ENCODE assay signal across 8 cellular contexts in genomic region chr7:55534262-55534915, GRCh38. TPM values are rescaled to one million over a fixed set of nuclear protein-coding genes. Genes with fewer than 3 reads are reported as not detected.
DNase-seq lines count a peak whose midpoint lies in the region; ATAC-seq, FAIRE-seq and TF ChIP-seq lines count a peak whose summit lies in the region.

No MANE protein-coding gene starts in this region.

- CTCF ChIA-PET in BJ (lab: Yijun Ruan, JAX) (interaction anchor here (0.7 to 1.1 kb wide), 2 partner anchors 21 to 63 kb away, joined by 3 read pairs; no protein-coding TSS in a partner anchor), K562 (lab: Yijun Ruan, JAX; ENCODE audit: low intra/inter-chr PET ratio) (no interaction called here)

- no peak overlapping the region for H3K27ac ChIP-seq in K562 (ENCODE audit: extremely low read depth, low read depth, low read length)

- H4K20me1 ChIP-seq in K562 (replicated peaks; ENCODE audit: control insufficient read depth, insufficient read depth, low read length) = peaks cover 18% of the 10 kb centered on the region

- peak; percentile 56 for ATAC-seq in GM19438 (IDR thresholded peaks at IDR 0.05; ENCODE audit: low read depth, unreplicated experiment)
- ATAC-seq in HG03460 (IDR thresholded peaks at IDR 0.05; ENCODE audit: unreplicated experiment) = peak; percentile 63
- ATAC-seq in K562 = peak; percentile 24; the same call in 2 of the 3 replicates

- H3K4me3 ChIP-seq in BJ (ENCODE audit: low read depth, low read length) = no peak overlapping the region
- no peak overlapping the region for H3K4me3 ChIP-seq in K562

- in situ Hi-C loops in K562 (cut with MboI) = no loop called here

- POLR2A ChIA-PET in BJ (lab: Charles Lee) (no interaction called here), K562 (lab: Yijun Ruan, JAX) (interaction anchor here (0.7 to 1.1 kb wide), 2 partner anchors 17 to 24 kb away, joined by 4 read pairs; no protein-coding TSS in a partner anchor)

- FAIRE-seq in K562 (lab: Jason Lieb, UNC) = no peak

- peak; percentile 56 for DNase-seq in BJ (ENCODE audit: low read depth)
- peak in 4 of 5 experiments; percentile 27 to 96 (median 46) for DNase-seq in T-helper 2 cell
- DNase-seq in K562 (ENCODE audit: extremely low read depth in 1 of 4, low spot score in 3 of 4) = no peak
- peak; percentile 98 for DNase-seq in myocyte (ENCODE audit: low read depth)
- peak; percentile 46 for DNase-seq in superior temporal gyrus (ENCODE audit: extremely low spot score)
- DNase-seq in DMS53 (lab: John Stamatoyannopoulos, UW) = no peak

- H3K4me2 ChIP-seq in K562 (ENCODE audit: insufficient read depth, low read length) = no peak overlapping the region

- no TSS peak for BruUV-seq in K562 (replicated peaks; lab: Mats Ljungman, UMichigan)

- H3K9me1 ChIP-seq in K562 (ENCODE audit: control insufficient read depth, insufficient read depth, low read length) = no peaks in the 10 kb centered on the region

- H3K36me3 ChIP-seq in BJ (ENCODE audit: control insufficient read depth, insufficient read depth, low read length) (peaks cover 2% of the 10 kb centered on the region; the same call in 1 of the 2 replicates), K562 (ENCODE audit: control insufficient read depth, insufficient read depth, low read length) (no peaks in the 10 kb centered on the region)

- H3K27me3 ChIP-seq in BJ (ENCODE audit: control insufficient read depth, insufficient read depth, low read length) = no peaks in the 10 kb centered on the region
- H3K27me3 ChIP-seq in K562 (ENCODE audit: control insufficient read depth in 2 of 2, insufficient read depth in 2 of 2, low read length in 2 of 2) = no peaks in the 10 kb centered on the region

- intact Hi-C loops in K562 (cut with micrococcal nuclease) = no loop called here

- H2AFZ ChIP-seq in K562 (ENCODE audit: low read depth, low read length) = no peak overlapping the region

- no peak for TF ChIP-seq POLR2A in K562 (conservative IDR thresholded peaks at IDR 0.05)

- no peaks in the 10 kb centered on the region for H3K9me3 ChIP-seq in K562 (replicated peaks; ENCODE audit: control insufficient read depth, insufficient read depth, low read depth, low read length)

- H3K4me1 ChIP-seq in K562 (replicated peaks in 1 of 2; ENCODE audit: control insufficient read depth in 2 of 2, insufficient read depth in 2 of 2, low read length in 2 of 2) = peaks cover 0 to 13% of the 10 kb centered on the region in 2 experiments

- TF ChIP-seq RAD21 in K562 (CRISPR knock-in tag; conservative IDR thresholded peaks at IDR 0.05 in 1 of 2, IDR thresholded peaks at IDR 0.05 in 1 of 2) = no peak

- H3K9ac ChIP-seq in K562 (ENCODE audit: insufficient read depth in 1 of 2, low read depth in 2 of 2, low read length in 2 of 2) = peak overlapping the region in 1 of 2 experiments; percentile 48; a peak in 1 of 4 replicates

- WGBS in K562 (ENCODE audit: insufficient coverage, low coverage, missing lambda C conversion rate) = 57% methylated on average over 5 of the region's 8 CpGs

- TF ChIP-seq CTCF in BJ (IDR thresholded peaks at IDR 0.05; ENCODE audit: insufficient read depth, low read depth, low read length) = no peak
- TF ChIP-seq CTCF in K562 (IDR thresholded peaks at IDR 0.05 in 2 of 3, conservative IDR thresholded peaks at IDR 0.05 in 1 of 3; ENCODE audit: insufficient read depth in 2 of 3, low read depth in 1 of 3, low read length in 3 of 3) = no peak

- H3K79me2 ChIP-seq in K562 (ENCODE audit: control insufficient read depth, insufficient read depth, low read length) = peaks cover 6% of the 10 kb centered on the region; the same call in 1 of the 3 replicates

- no peak for TF ChIP-seq EP300 in K562 (IDR thresholded peaks at IDR 0.05; ENCODE audit: low read length)

TF ChIP-seq in K562, 482 proteins besides CTCF, POLR2A, EP300 and RAD21 (continues in another document):
- TF ChIP-seq GMEB1 (CRISPR knock-in tag; IDR thresholded peaks at IDR 0.05) = no peak
- no peak for TF ChIP-seq MAZ (CRISPR knock-in tag; conservative IDR thresholded peaks at IDR 0.05 in 1 of 2, IDR thresholded peaks at IDR 0.05 in 1 of 2)
- no peak for TF ChIP-seq MTF1 (CRISPR knock-in tag; IDR thresholded peaks at IDR 0.05; ENCODE audit: borderline replicate concordance)
- no peak for TF ChIP-seq RBM17 (IDR thresholded peaks at IDR 0.05; ENCODE audit: borderline replicate concordance, low read depth, low read length)
- no peak for TF ChIP-seq SMARCA5 (IDR thresholded peaks at IDR 0.05)
- TF ChIP-seq VEZF1 (CRISPR knock-in tag; IDR thresholded peaks at IDR 0.05) = no peak
- TF ChIP-seq MEF2D (tag; conservative IDR thresholded peaks at IDR 0.05; ENCODE audit: low read depth) = no peak
- TF ChIP-seq CBX3 (IDR thresholded peaks at IDR 0.05; ENCODE audit: borderline replicate concordance in 1 of 2, low read length in 2 of 2) = no peak
- no peak for TF ChIP-seq GABPB2 (CRISPR knock-in tag; conservative IDR thresholded peaks at IDR 0.05)
- no peak for TF ChIP-seq ILF3 (IDR thresholded peaks at IDR 0.05; ENCODE audit: borderline replicate concordance)
- no peak for TF ChIP-seq E2F3 (CRISPR knock-in tag; IDR thresholded peaks at IDR 0.05)
- no peak for TF ChIP-seq DEAF1 (CRISPR knock-in tag; IDR thresholded peaks at IDR 0.05)
- no peak for TF ChIP-seq ZNF197 (CRISPR knock-in tag; IDR thresholded peaks at IDR 0.05; ENCODE audit: low read depth)

RNA-seq across cellular contexts. Expression of gene VOPP1, which starts 37.9 kb away (rescaled TPM):
- polyA plus RNA-seq in BJ (2011; rRNA removed) (81.9 and 83.7 TPM in 2 replicates), K562 (2011; rRNA removed) (27.3 and 32.5 TPM in 2 replicates), K562 (2014; fragmentation: Illumina TruSeq; extraction: Trizol) (31.2 and 36.5 TPM in 2 replicates), K562 (2014; fragmentation: Nextera tagmentation; extraction: Ambion mirVana) (10 to 100 TPM in 1 of 2 experiments, 1 to 10 TPM in 1; 8.2 to 11.0 TPM), K562 (2014; rRNA removed) (31.0 and 35.3 TPM in 2 replicates)
- polyA minus RNA-seq in BJ (2011; rRNA and poly(A)+ RNA removed) = 77.1 and 93.2 TPM in 2 replicates
- 22.5 and 27.7 TPM in 2 replicates for total RNA-seq in K562 (2011; cell fraction: chromatin; rRNA removed; ENCODE audit: low replicate concordance)
- 28.4 and 32.9 TPM in 2 replicates for total RNA-seq in K562 (2011; cell fraction: nucleolus; rRNA removed)
- total RNA-seq in K562 (2011; cell fraction: nucleoplasm; rRNA removed) = 36.5 and 44.2 TPM in 2 replicates
- total RNA-seq in K562 (2014; rRNA removed) (31.0 and 41.3 TPM in 2 replicates), K562 (2014; rRNA removed; fragmentation: Illumina TruSeq; extraction: Trizol) (32.4 and 32.8 TPM in 2 replicates), K562 (2015; rRNA removed; fragmentation: Illumina TruSeq; extraction: Trizol) (33.1 and 35.9 TPM in 2 replicates), K562 (2021) (45.8 and 47.0 TPM in 2 replicates), myocyte (57.5 TPM in 2 replicates)
- 31.1 and 42.4 TPM in 2 replicates for polyA plus RNA-seq in K562 (2011; cell fraction: cytosol; rRNA removed)
- 13.2 and 14.1 TPM in 2 replicates for polyA plus RNA-seq in K562 (2011; cell fraction: nucleus; rRNA removed)
- 32.7 and 35.8 TPM in 2 replicates for polyA plus RNA-seq in K562 (2012)
- 36.3 and 42.1 TPM in 2 replicates for polyA minus RNA-seq in K562 (2011; rRNA and poly(A)+ RNA removed)
- 30.5 and 37.7 TPM in 2 replicates for polyA minus RNA-seq in K562 (2011; cell fraction: cytosol; rRNA and poly(A)+ RNA removed)
- polyA minus RNA-seq in K562 (2011; cell fraction: nucleus; rRNA and poly(A)+ RNA removed) = 6.7 and 7.6 TPM in 2 replicates
- polyA plus RNA-seq in myocyte (2012) = 149 TPM

Comparison
In these comparisons a context has a peak if more than half of its experiments do, and no peak if none do; other contexts are left out.
1. DNase-seq: peak in BJ (single experiment), T-helper 2 cell (4 of 5), myocyte (single experiment) and superior temporal gyrus (single experiment); none in K562 (0 of 4) and DMS53 (single experiment).
2. Peak in every context shown above with its lines, with median percentiles within 50 percentile points of each other: ATAC-seq.